18 cellular contexts compared by ENCODE assay signal in the genomic region with DNA sequence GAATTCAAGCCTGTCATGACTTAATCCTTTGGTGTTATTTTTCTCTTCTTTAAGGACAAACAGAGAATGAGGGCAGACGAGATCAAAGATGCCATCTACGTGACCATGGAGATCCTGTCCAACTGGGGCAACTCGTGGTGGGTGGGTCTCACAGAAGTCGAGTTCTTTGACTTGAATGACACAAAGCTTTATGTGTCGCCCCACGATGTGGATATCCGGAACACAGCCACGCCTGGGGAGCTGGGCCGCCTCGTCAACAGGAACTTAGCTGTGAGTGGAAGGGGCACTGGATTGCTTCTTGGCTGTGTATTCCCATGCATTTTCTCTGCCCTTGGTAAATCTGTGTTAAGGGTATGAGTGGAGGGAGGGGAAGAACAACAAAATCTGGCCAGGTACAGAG.
"Had no signal": no experiment of that assay in that cellular context is flagged by ENCODE, and none has a peak within 500 bp of the region (broad histone marks: within the 10 kb centered on the region; RNA-seq: fewer than 3 reads in every experiment).

No MANE protein-coding gene starts in this region.

- H3K27me3 ChIP-seq: colonic mucosa, foreskin keratinocyte, neutrophil, tibial nerve had no signal

- DNase-seq: cerebellar nuclear complex; colonic mucosa; dermis blood vessel endothelial cell; foreskin keratinocyte; immature natural killer cell; left colon; left ventricle myocardium superior; mesendoderm; naive thymus-derived CD4-positive, alpha-beta T cell; nephron progenitor cell; small intestine; stimulated activated CD4-positive, alpha-beta T cell treated with anti-CD3 and anti-CD28 coated beads, Interleukin-4, amount 100 ng/mL, for 1 hour; stimulated activated CD8-positive, alpha-beta memory T cell treated with anti-CD3 and anti-CD28 coated beads, Interleukin-4, amount 100 ng/mL, for 48 hours; stimulated activated naive CD8-positive, alpha-beta T cell treated with anti-CD3 and anti-CD28 coated beads, Interleukin-15, Interleukin-2, amounts not matched to agents 100 U/mL and 50 U/mL, for 24 hours had no signal

- H3K9me3 ChIP-seq: colonic mucosa, neutrophil, tibial nerve had no signal

- H3K36me3 ChIP-seq: colonic mucosa had no signal

- H3K4me3 ChIP-seq: colonic mucosa, tibial nerve had no signal

- H3K27ac ChIP-seq: colonic mucosa, foreskin keratinocyte, neutrophil, tibial nerve had no signal

- ATAC-seq: foreskin keratinocyte; left colon; left ventricle myocardium superior; naive thymus-derived CD4-positive, alpha-beta T cell; stimulated activated effector memory CD8-positive, alpha-beta T cell treated with anti-CD3 and anti-CD28 coated beads, Interleukin-12 subunit alpha, Interleukin-12 subunit beta, amount 100 ng/mL, for 72 hours; stimulated activated naive CD8-positive, alpha-beta T cell treated with anti-CD3 and anti-CD28 coated beads, Interleukin-15, Interleukin-2, amounts not matched to agents 100 U/mL and 50 U/mL, for 24 hours had no signal

- H3K4me1 ChIP-seq: colonic mucosa, foreskin keratinocyte had no signal

- FAIRE-seq: keratinocyte, small intestine had no signal
